8 cellular contexts compared by ENCODE assay signal in the genomic region with DNA sequence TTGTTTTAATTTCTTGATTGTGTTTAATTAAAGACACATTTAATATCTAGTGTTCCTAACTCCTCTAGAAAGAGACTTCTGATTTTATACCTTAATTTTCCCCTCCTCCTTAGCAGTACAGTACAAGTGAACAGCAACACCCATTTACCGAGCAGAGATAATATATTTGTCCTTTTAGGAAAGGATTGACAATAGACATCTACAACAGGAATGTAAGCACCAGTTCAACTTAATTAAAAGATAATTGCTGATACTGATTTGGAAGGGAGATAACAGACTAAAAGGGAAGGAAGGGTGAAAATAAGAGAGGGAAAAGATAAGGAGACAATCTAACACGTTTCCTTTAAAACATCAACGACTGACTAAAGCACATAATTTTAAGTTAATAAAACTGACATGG.
DNase-seq lines count a peak whose midpoint lies in the region; ATAC-seq and TF ChIP-seq lines count a peak whose summit lies in the region.

No MANE protein-coding gene starts in this region.

- CTCF ChIA-PET in CD4-positive, alpha-beta T cell (lab: Charles Lee): interaction anchor here (1.3 kb wide), 1 partner anchor 27 kb away, joined by 3 read pairs; no protein-coding TSS in a partner anchor

- no peaks in the 10 kb centered on the region for H3K27me3 ChIP-seq in CD4-positive, alpha-beta T cell (ENCODE audit: control insufficient read depth, insufficient read depth, low read length)
- H3K27me3 ChIP-seq in endodermal cell (ENCODE audit: control insufficient read depth, insufficient read depth, low read length, poor library complexity, severe bottlenecking): no peaks in the 10 kb centered on the region
- no peaks in the 10 kb centered on the region for H3K27me3 ChIP-seq in neural progenitor cell

- H3K4me3 Mint-ChIP-seq in CD4-positive, alpha-beta T cell: peak overlapping the region; percentile 90
- peak overlapping the region; percentile 23 for H3K4me3 Mint-ChIP-seq in endodermal cell
- H3K4me3 Mint-ChIP-seq in neural progenitor cell: peak overlapping the region; percentile 7

- no peak for DNase-seq in CD4-positive, alpha-beta T cell
- DNase-seq in OCI-M1 (lab: John Stamatoyannopoulos, UW) (peak; percentile 63), endodermal cell (no peak), neural progenitor cell (ENCODE audit: low spot score) (no peak), glomerular visceral epithelial cell (ENCODE audit: extremely low spot score) (no peak), NCI-H2029 (lab: John Stamatoyannopoulos, UW) (no peak)
- DNase-seq in activated CD4-positive, CD25-positive, alpha-beta regulatory T cell (lab: John Stamatoyannopoulos, UW): no peak

- peaks cover 8% of the 10 kb centered on the region for H3F3A ChIP-seq in neural progenitor cell (ENCODE audit: low read depth)

- H3K4me1 ChIP-seq in endodermal cell (ENCODE audit: control insufficient read depth, insufficient read depth, low read length): peaks cover 16% of the 10 kb centered on the region
- peaks cover 15% of the 10 kb centered on the region for H3K4me1 ChIP-seq in neural progenitor cell

- peaks cover 16% of the 10 kb centered on the region for H4K20me1 ChIP-seq in neural progenitor cell (ENCODE audit: low read depth)

- POLR2A ChIA-PET in CD4-positive, alpha-beta T cell (lab: Charles Lee): interaction anchor here (0.8 to 1.8 kb wide), 5 partner anchors 38 to 258 kb away, joined by 4 to 12 read pairs (median 4); partner anchors contain the start of gene SRPK2

- 61 to 80% methylated on average over 2 to 3 of the region's 3 CpGs for WGBS in endodermal cell (ENCODE audit: insufficient coverage in 1 of 2, insufficient read length in 1 of 2), 2 experiments

- H3K9me3 ChIP-seq in CD4-positive, alpha-beta T cell (ENCODE audit: control insufficient read depth, low read length): no peaks in the 10 kb centered on the region
- H3K9me3 ChIP-seq in endodermal cell (ENCODE audit: control insufficient read depth, low read length) (no peaks in the 10 kb centered on the region), neural progenitor cell (ENCODE audit: low read depth) (no peaks in the 10 kb centered on the region)

- H3K36me3 ChIP-seq in endodermal cell (ENCODE audit: control insufficient read depth, insufficient read depth, low read length): no peaks in the 10 kb centered on the region
- no peaks in the 10 kb centered on the region for H3K36me3 ChIP-seq in neural progenitor cell

- no peak overlapping the region for H2AFZ ChIP-seq in neural progenitor cell (replicated peaks)

- peak overlapping the region; percentile 20 for H3K4me2 ChIP-seq in neural progenitor cell

- peak overlapping the region; percentile 78 for H3K27ac Mint-ChIP-seq in CD4-positive, alpha-beta T cell
- H3K27ac Mint-ChIP-seq in endodermal cell: peak overlapping the region; percentile 59
- H3K27ac Mint-ChIP-seq in neural progenitor cell: peak overlapping the region; percentile 54

- peaks cover 67% of the 10 kb centered on the region for H3K4me1 Mint-ChIP-seq in CD4-positive, alpha-beta T cell (ENCODE audit: low read depth)
- H3K4me1 Mint-ChIP-seq in endodermal cell (peaks cover 52% of the 10 kb centered on the region), neural progenitor cell (peaks cover 19% of the 10 kb centered on the region)

- ATAC-seq in CD4-positive, alpha-beta T cell (ENCODE audit: poor library complexity): peak; percentile 45
- peak; percentile 31 for ATAC-seq in GM21723 (IDR thresholded peaks at IDR 0.05; ENCODE audit: unreplicated experiment)

- intact Hi-C loops in CD4-positive, alpha-beta T cell (cut with DNase I, micrococcal nuclease): loop anchor here in 1 of 2 experiments (5.0 kb wide), 2 partner anchors 33 to 57 kb away; no protein-coding TSS in a partner anchor

- H3K9ac ChIP-seq in endodermal cell (ENCODE audit: extremely low read depth, low read length, poor library complexity, severe bottlenecking) (no peak overlapping the region), neural progenitor cell (no peak overlapping the region)

- TF ChIP-seq CTCF in CD4-positive, alpha-beta T cell (IDR thresholded peaks at IDR 0.05): no peak
- TF ChIP-seq CTCF in endodermal cell (conservative IDR thresholded peaks at IDR 0.05) (no peak), neural progenitor cell (IDR thresholded peaks at IDR 0.05) (no peak)

- no peaks in the 10 kb centered on the region for H3K36me3 Mint-ChIP-seq in CD4-positive, alpha-beta T cell (ENCODE audit: low read depth)
- H3K36me3 Mint-ChIP-seq in endodermal cell (ENCODE audit: low read depth) (no peaks in the 10 kb centered on the region), neural progenitor cell (no peaks in the 10 kb centered on the region)

- H3K27ac ChIP-seq in CD4-positive, alpha-beta T cell (ENCODE audit: low read depth, low read length): no peak overlapping the region
- H3K27ac ChIP-seq in endodermal cell (ENCODE audit: low read depth, low read length) (no peak overlapping the region), neural progenitor cell (peak overlapping the region; percentile 16)

- H3K4me3 ChIP-seq in endodermal cell (ENCODE audit: low read length) (peak overlapping the region; percentile 46), neural progenitor cell (no peak overlapping the region)

- H3K79me2 ChIP-seq in neural progenitor cell (ENCODE audit: low read depth): peaks cover 52% of the 10 kb centered on the region

- H3K27me3 Mint-ChIP-seq in CD4-positive, alpha-beta T cell: no peaks in the 10 kb centered on the region
- H3K27me3 Mint-ChIP-seq in endodermal cell (ENCODE audit: insufficient read depth) (no peaks in the 10 kb centered on the region), neural progenitor cell (ENCODE audit: insufficient read depth, low read depth) (no peaks in the 10 kb centered on the region)

- no peaks in the 10 kb centered on the region for H3K9me3 Mint-ChIP-seq in CD4-positive, alpha-beta T cell
- H3K9me3 Mint-ChIP-seq in endodermal cell: no peaks in the 10 kb centered on the region
- H3K9me3 Mint-ChIP-seq in neural progenitor cell: no peaks in the 10 kb centered on the region

Comparison
In these comparisons a context has a peak if more than half of its experiments do, and no peak if none do; other contexts are left out.
1. H3K4me3 Mint-ChIP-seq: peak in every context shown above with its lines; median percentile 90 in CD4-positive, alpha-beta T cell; 23 in endodermal cell; 7 in neural progenitor cell.